ENCODE assay signal across 22 cellular contexts in genomic region chr10:34139559-34139958, GRCh38.
DNase-seq lines count a peak whose midpoint lies in the region; ATAC-seq and TF ChIP-seq lines count a peak whose summit lies in the region.
"Had no signal": no experiment of that assay in that cellular context is flagged by ENCODE, and none has a peak within 500 bp of the region (broad histone marks: within the 10 kb centered on the region; RNA-seq: fewer than 3 reads in every experiment).

No MANE protein-coding gene starts in this region.

- no peaks in the 10 kb centered on the region for H3K27me3 ChIP-seq in A673 (replicated peaks; ENCODE audit: insufficient read depth, low read depth, low read length, poor library complexity)
- H3K27me3 ChIP-seq in adipocyte (replicated peaks; ENCODE audit: control insufficient read depth, insufficient read depth, low read length), result no peaks in the 10 kb centered on the region
- H3K27me3 ChIP-seq: adrenal gland, MG63, suprapubic skin had no signal

- no peak overlapping the region for H3K27ac ChIP-seq in A673 (ENCODE audit: low read depth, low read length, poor library complexity, severe bottlenecking)
- H3K27ac ChIP-seq: adrenal gland, suprapubic skin, VCaP had no signal

- H3K4me1 ChIP-seq in A673 (ENCODE audit: insufficient read depth, low read length, poor library complexity, severe bottlenecking) (peaks cover 9% of the 10 kb centered on the region), adipocyte (ENCODE audit: control insufficient read depth, insufficient read depth, low read length) (peaks cover 5% of the 10 kb centered on the region)
- H3K4me1 ChIP-seq: adrenal gland had no signal

- POLR2A ChIA-PET in A673 (lab: Charles Lee; ENCODE audit: low non-redundant PET), result no interaction called here
- POLR2A ChIA-PET in HEK293T (lab: Yijun Ruan, JAX), result no interaction called here

- H3K36me3 ChIP-seq in A673 (ENCODE audit: insufficient read depth, low read length, poor library complexity, severe bottlenecking), result no peaks in the 10 kb centered on the region
- H3K36me3 ChIP-seq in adipocyte (ENCODE audit: control insufficient read depth, insufficient read depth, low read length, severe bottlenecking), result no peaks in the 10 kb centered on the region
- H3K36me3 ChIP-seq: adrenal gland, MG63, suprapubic skin had no signal

- TF ChIP-seq CTCF in A673 (conservative IDR thresholded peaks at IDR 0.05; ENCODE audit: low read depth, low read length), result no peak

- DNase-seq in A673 (ENCODE audit: low spot score), result peak; percentile 9
- DNase-seq in HEK293T (ENCODE audit: extremely low spot score), result no peak
- DNase-seq in adipocyte (ENCODE audit: low read depth), result peak; percentile 59
- peak; percentile 92 for DNase-seq in iris pigment epithelial cell (ENCODE audit: low read depth)
- DNase-seq in germinal center (ENCODE audit: low spot score), result no peak
- no peak for DNase-seq in NCI-H774 (lab: John Stamatoyannopoulos, UW)
- DNase-seq in stimulated activated CD4-positive, alpha-beta T cell treated with anti-CD3 and anti-CD28 coated beads, Interleukin-1b, Interleukin-23, amount 100 ng/mL, for 48 hours, result no peak
- DNase-seq: activated CD8-positive, alpha-beta memory T cell treated with anti-CD3 and anti-CD28 coated beads for 24 hours; adrenal gland; GF-D8; glutamatergic neuron; immature natural killer cell; mesendoderm; MG63; NCI-H1694 treated with DMSO at 0.1 percent for 48 hours; NCI-H510A treated with DMSO at 0.1 percent for 48 hours; RPMI8226; T-cell had no signal

- CTCF ChIA-PET in A673 (lab: Charles Lee), result no interaction called here
- CTCF ChIA-PET in HEK293T (lab: Yijun Ruan, JAX), result no interaction called here

- intact Hi-C loops in A673 (cut with micrococcal nuclease; ENCODE audit: unreplicated experiment), result no loop called here

- no TSS peak for BruUV-seq in A673 (replicated peaks; lab: Mats Ljungman, UMichigan)

- H3K9ac ChIP-seq in adipocyte (ENCODE audit: low read length), result no peak overlapping the region

- H3K9me3 ChIP-seq in A673 (ENCODE audit: low read depth, low read length, poor library complexity, severe bottlenecking), result no peaks in the 10 kb centered on the region
- no peaks in the 10 kb centered on the region for H3K9me3 ChIP-seq in adipocyte (ENCODE audit: control insufficient read depth, low read length)
- H3K9me3 ChIP-seq: adrenal gland, MG63, suprapubic skin had no signal

- no peak for ATAC-seq in HG02763 (IDR thresholded peaks at IDR 0.05; ENCODE audit: unreplicated experiment)
- ATAC-seq: GM23338, T-cell had no signal

- H3K4me3 ChIP-seq in A673 (ENCODE audit: low read depth, low read length, poor library complexity, severe bottlenecking) (no peak overlapping the region), adipocyte (ENCODE audit: low read length) (no peak overlapping the region)
- H3K4me3 ChIP-seq: adrenal gland, GM23338, MG63, suprapubic skin had no signal

TF ChIP-seq in HEK293T, 16 proteins besides CTCF, POLR2A, EP300 and RAD21:
- TF ChIP-seq BHLHE40 (IDR thresholded peaks at IDR 0.05; ENCODE audit: borderline replicate concordance) (no peak), HDGF (IDR thresholded peaks at IDR 0.05; ENCODE audit: borderline replicate concordance) (no peak), PKNOX1 (IDR thresholded peaks at IDR 0.05) (peak; percentile 61)
TF ChIP-seq in HEK293T: peak in this region for 1.

Comparison
In these comparisons a context has a peak if more than half of its experiments do, and no peak if none do; other contexts are left out.
1. DNase-seq: peak in A673 (single experiment), adipocyte (single experiment) and iris pigment epithelial cell (single experiment); none in HEK293T (single experiment), germinal center (single experiment), NCI-H774 (single experiment) and stimulated activated CD4-positive, alpha-beta T cell treated with anti-CD3 and anti-CD28 coated beads, Interleukin-1b, Interleukin-23, amount 100 ng/mL, for 48 hours (single experiment).